Comparison of ENCODE assay signal across 9 cellular contexts in the genomic region with DNA sequence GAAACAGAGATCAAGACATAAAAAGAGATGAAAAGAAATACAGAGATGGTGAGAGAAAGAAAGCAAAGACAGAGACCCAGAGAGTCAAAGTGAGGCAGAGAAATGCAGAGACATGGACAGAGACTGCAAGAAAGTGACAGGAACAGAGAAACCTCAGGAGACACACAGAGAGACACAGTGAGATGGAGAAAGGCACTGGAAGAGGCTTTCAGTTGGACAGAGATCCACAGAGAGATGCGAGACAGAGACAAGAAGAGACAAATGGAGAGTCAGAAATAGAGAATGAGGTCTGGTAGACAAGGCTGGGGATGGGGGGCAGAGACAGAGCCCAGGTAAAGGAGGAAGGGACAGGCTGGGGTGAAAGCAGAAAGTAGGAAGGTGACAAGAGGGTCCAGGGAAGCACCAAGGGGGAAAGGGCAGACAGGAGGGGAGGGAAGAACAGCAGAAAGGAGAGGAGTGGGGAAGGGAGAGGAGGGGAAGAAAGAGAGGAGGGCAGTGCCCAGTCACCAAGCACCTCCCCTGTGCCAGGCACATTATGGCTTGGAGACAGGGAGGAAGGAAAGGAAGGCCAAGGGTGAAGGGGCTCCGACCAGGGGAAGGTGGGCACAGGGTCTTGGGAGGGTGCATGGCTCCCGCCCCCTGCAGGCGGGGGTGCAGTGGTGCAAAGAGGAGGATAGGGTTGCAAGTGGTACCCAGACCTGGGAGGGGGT. TPM values are rescaled to one million over a fixed set of nuclear protein-coding genes. Genes with fewer than 3 reads are reported as not detected.
DNase-seq lines count a peak whose midpoint lies in the region; ATAC-seq and TF ChIP-seq lines count a peak whose summit lies in the region.
"Had no signal": no experiment of that assay in that cellular context is flagged by ENCODE, and none has a peak within 500 bp of the region (broad histone marks: within the 10 kb centered on the region; RNA-seq: fewer than 3 reads in every experiment).

No MANE protein-coding gene starts in this region.

- H3K4me3 ChIP-seq in AG04449 (ENCODE audit: low read depth, low read length) (no peak overlapping the region), fibroblast of pulmonary artery (replicated peaks; ENCODE audit: low read depth, low read length) (no peak overlapping the region), gastroesophageal sphincter (no peak overlapping the region)

- POLR2A ChIA-PET in AG04449 (lab: Yijun Ruan, JAX): no interaction called here

- no peak for DNase-seq in AG04449 (ENCODE audit: low read depth, low spot score)
- peak; percentile 65 for DNase-seq in ELF-1 (ENCODE audit: low read depth, low spot score)
- peak; percentile 40 for DNase-seq in NCI-H82 treated with DMSO at 0.1 percent for 48 hours (lab: John Stamatoyannopoulos, UW; ENCODE audit: unreplicated experiment)
- DNase-seq in fibroblast of pulmonary artery (ENCODE audit: low read depth): no peak
- no peak for DNase-seq in stimulated activated CD4-positive, alpha-beta T cell treated with anti-CD3 and anti-CD28 coated beads, Interleukin-4, amount 100 ng/mL, for 24 hours
- DNase-seq: activated CD8-positive, alpha-beta memory T cell treated with anti-CD3 and anti-CD28 coated beads for 24 hours had no signal

- ATAC-seq in gastroesophageal sphincter (no peak), HG03469 (IDR thresholded peaks at IDR 0.05; ENCODE audit: unreplicated experiment) (no peak), GM21447 (IDR thresholded peaks at IDR 0.05; ENCODE audit: unreplicated experiment) (no peak)

- no peaks in the 10 kb centered on the region for H3K36me3 ChIP-seq in gastroesophageal sphincter

- no peak overlapping the region for H3K27ac ChIP-seq in gastroesophageal sphincter

- CTCF ChIA-PET in AG04449 (lab: Yijun Ruan, JAX): interaction anchor here (13.0 kb wide), 1 partner anchor 67 kb away, joined by 173 read pairs; no protein-coding TSS in a partner anchor

- peaks cover 0 to 22% (median 6%) of the 10 kb centered on the region in 3 donors for H3K4me1 ChIP-seq in gastroesophageal sphincter

- no peak for TF ChIP-seq EP300 in gastroesophageal sphincter (IDR thresholded peaks at IDR 0.05)

- 19 to 39% methylated on average over 2 to 4 of the region's 4 CpGs for WGBS in gastroesophageal sphincter (ENCODE audit: low coverage in 1 of 2), 2 donors

- H3K27me3 ChIP-seq in gastroesophageal sphincter: peaks cover 82% of the 10 kb centered on the region

- no peaks in the 10 kb centered on the region for H3K9me3 ChIP-seq in gastroesophageal sphincter

- no peak for TF ChIP-seq POLR2A in gastroesophageal sphincter (IDR thresholded peaks at IDR 0.05)

- TF ChIP-seq CTCF in AG04449 (IDR thresholded peaks at IDR 0.05; ENCODE audit: insufficient read depth, low read length, missing control alignments): peak; percentile 41
- TF ChIP-seq CTCF in fibroblast of pulmonary artery (IDR thresholded peaks at IDR 0.05; ENCODE audit: low read length, missing control alignments): peak; percentile 42
- peak in 1 of 4 experiments; percentile 9 for TF ChIP-seq CTCF in gastroesophageal sphincter (IDR thresholded peaks at IDR 0.05)

RNA-seq across cellular contexts. Expression of gene DEDD2, which starts 38.5 kb away (rescaled TPM):
- total RNA-seq in gastroesophageal sphincter: 10 to 100 TPM; 31.1 to 39.3 (median 33.4) TPM

RNA-seq across cellular contexts. Expression of gene ZNF526, which starts 41.2 kb away (rescaled TPM):
- 10 to 100 TPM in 1 of 4 donors, 1 to 10 TPM in 3; 4.6 to 10.4 (median 7.8) TPM for total RNA-seq in gastroesophageal sphincter

RNA-seq across cellular contexts. Expression of gene POU2F2, which starts 46.7 kb away (rescaled TPM):
- 1 to 10 TPM in 3 of 4 donors, under 1 TPM in 1; 0.93 to 1.8 (median 1.5) TPM for total RNA-seq in gastroesophageal sphincter

Comparison
In these comparisons a context has a peak if more than half of its experiments do, and no peak if none do; other contexts are left out.
1. DNase-seq: peak in ELF-1 (single experiment) and NCI-H82 treated with DMSO at 0.1 percent for 48 hours (single experiment); none in AG04449 (single experiment), fibroblast of pulmonary artery (single experiment) and stimulated activated CD4-positive, alpha-beta T cell treated with anti-CD3 and anti-CD28 coated beads, Interleukin-4, amount 100 ng/mL, for 24 hours (single experiment).